ENCODE assay signal across 1 cellular context in genomic region chr1:21621761-21622436, GRCh38.
TF ChIP-seq lines count a peak whose summit lies in the region.

No MANE protein-coding gene starts in this region.

TF ChIP-seq in K562, 482 proteins besides CTCF, POLR2A, EP300 and RAD21 (continued from another document):
- TF ChIP-seq FOXK2 (conservative IDR thresholded peaks at IDR 0.05 in 1 of 2, IDR thresholded peaks at IDR 0.05 in 1 of 2; ENCODE audit: low read depth in 2 of 2), result peak in 1 of 2 experiments; percentile 37; a peak in 1 of 4 replicates
- no peak for TF ChIP-seq ZNF143 (CRISPR knock-in tag; IDR thresholded peaks at IDR 0.05)
- no peak for TF ChIP-seq SMARCB1 (IDR thresholded peaks at IDR 0.05; ENCODE audit: insufficient read length, low read depth)
- no peak for TF ChIP-seq HDAC2 (IDR thresholded peaks at IDR 0.05)
- no peak for TF ChIP-seq PHF21A (IDR thresholded peaks at IDR 0.05; ENCODE audit: borderline replicate concordance, low read depth)
- no peak for TF ChIP-seq THRAP3 (IDR thresholded peaks at IDR 0.05; ENCODE audit: borderline replicate concordance)
- 0 out of 2 replicates have a peak, but pooled peaks have one; percentile 11 for TF ChIP-seq MAX (CRISPR knock-in tag; IDR thresholded peaks at IDR 0.05)
- TF ChIP-seq CBX3 (IDR thresholded peaks at IDR 0.05; ENCODE audit: borderline replicate concordance in 1 of 2, low read length in 2 of 2), result no peak
- TF ChIP-seq MYBL2 (IDR thresholded peaks at IDR 0.05; ENCODE audit: low read depth), result no peak
- TF ChIP-seq MYBL2 (CRISPR knock-in tag; IDR thresholded peaks at IDR 0.05; ENCODE audit: borderline replicate concordance), result no peak
- TF ChIP-seq HNRNPL (IDR thresholded peaks at IDR 0.05; ENCODE audit: low read depth, low read length), result peak; percentile 43; the same call in 1 of the 2 replicates
- TF ChIP-seq HES1 (IDR thresholded peaks at IDR 0.05; ENCODE audit: low read depth), result no peak
- no peak for TF ChIP-seq SPI1 (IDR thresholded peaks at IDR 0.05; ENCODE audit: borderline replicate concordance, low read depth, low read length)
- no peak for TF ChIP-seq MBD1 (CRISPR knock-in tag; IDR thresholded peaks at IDR 0.05)
- TF ChIP-seq STAT5A (IDR thresholded peaks at IDR 0.05; ENCODE audit: borderline replicate concordance, low read length), result no peak
